In genomic region chr11:57214494-57214893, GRCh38 we compare ENCODE assay signal across 14 cellular contexts. TPM values are rescaled to one million over a fixed set of nuclear protein-coding genes. Genes with fewer than 3 reads are reported as not detected.
DNase-seq lines count a peak whose midpoint lies in the region; ATAC-seq, FAIRE-seq and TF ChIP-seq lines count a peak whose summit lies in the region.
"Had no signal": no experiment of that assay in that cellular context is flagged by ENCODE, and none has a peak within 500 bp of the region (broad histone marks: within the 10 kb centered on the region; RNA-seq: fewer than 3 reads in every experiment).

No MANE protein-coding gene starts in this region.

- no peak for FAIRE-seq in urothelium cell line (lab: Jason Lieb, UNC)

- H3K36me3 Mint-ChIP-seq in chondrocyte (ENCODE audit: low read depth) (no peaks in the 10 kb centered on the region), type B pancreatic cell (no peaks in the 10 kb centered on the region)

- no peak overlapping the region for H3K27ac Mint-ChIP-seq in chondrocyte (ENCODE audit: unreplicated experiment)
- no peak overlapping the region for H3K27ac Mint-ChIP-seq in type B pancreatic cell

- ATAC-seq in Right ventricle myocardium inferior: peak; percentile 50

- H3K27me3 Mint-ChIP-seq in chondrocyte (ENCODE audit: low read depth): peaks cover 1% of the 10 kb centered on the region
- H3K27me3 Mint-ChIP-seq in type B pancreatic cell: no peaks in the 10 kb centered on the region

- TF ChIP-seq CTCF in chondrocyte (IDR thresholded peaks at IDR 0.05): peak; percentile 14
- TF ChIP-seq CTCF in type B pancreatic cell (conservative IDR thresholded peaks at IDR 0.05): no peak

- H3K4me1 Mint-ChIP-seq in chondrocyte (ENCODE audit: low read depth) (no peaks in the 10 kb centered on the region), type B pancreatic cell (ENCODE audit: unreplicated experiment) (peaks cover 11% of the 10 kb centered on the region)

- H3K9me3 Mint-ChIP-seq in chondrocyte (ENCODE audit: low read depth) (no peaks in the 10 kb centered on the region), type B pancreatic cell (peaks cover 5% of the 10 kb centered on the region)
- H3K9me3 Mint-ChIP-seq: neural crest cell had no signal

- intact Hi-C loops in Right ventricle myocardium inferior (cut with DNase I): no loop called here
- intact Hi-C loops in cardiac septum (cut with DNase I): no loop called here

- no peak for DNase-seq in Right ventricle myocardium inferior (ENCODE audit: missing footprints)
- no peak for DNase-seq in cardiac septum (ENCODE audit: low spot score)
- no peak for DNase-seq in chondrocyte (ENCODE audit: low spot score)
- peak; percentile 71 for DNase-seq in islet precursor cell
- peak; percentile 57 for DNase-seq in urothelium cell line (ENCODE audit: low spot score)
- DNase-seq in NCI-H69 (lab: John Stamatoyannopoulos, UW): no peak
- no peak for DNase-seq in type B pancreatic cell (ENCODE audit: extremely low spot score, unreplicated experiment)
- no peak for DNase-seq in stimulated activated naive CD4-positive, alpha-beta T cell treated with Interleukin-2 at 50 U/mL for 16 hours (lab: John Stamatoyannopoulos, UW)
- DNase-seq: ACHN; central memory CD4-positive, alpha-beta T cell; hippocampal formation; NCI-H524; thyroid gland had no signal

- no peak overlapping the region for H3K4me3 Mint-ChIP-seq in chondrocyte (ENCODE audit: unreplicated experiment)
- no peak overlapping the region for H3K4me3 Mint-ChIP-seq in type B pancreatic cell
- H3K4me3 Mint-ChIP-seq: neural crest cell had no signal

RNA-seq across cellular contexts. Expression of gene APLNR, which starts 22.6 kb away (rescaled TPM):
- total RNA-seq in Right ventricle myocardium inferior (18.4 TPM), cardiac septum (16.6 TPM), chondrocyte (not detected in 3 replicates), type B pancreatic cell (ENCODE audit: low replicate concordance) (0.36 and 2.0 TPM in 2 replicates)

RNA-seq across cellular contexts. Expression of gene LRRC55, which starts 32.7 kb away (rescaled TPM):
- 0.51 TPM for total RNA-seq in Right ventricle myocardium inferior
- 0.13 TPM for total RNA-seq in cardiac septum
- total RNA-seq in chondrocyte: not detected in 3 replicates
- 0.48 and 2.9 TPM in 2 replicates for total RNA-seq in type B pancreatic cell (ENCODE audit: low replicate concordance)

Comparison
In these comparisons a context has a peak if more than half of its experiments do, and no peak if none do; other contexts are left out.
1. DNase-seq: peak in islet precursor cell (single experiment) and urothelium cell line (single experiment); none in Right ventricle myocardium inferior (single experiment), cardiac septum (single experiment), chondrocyte (single experiment), NCI-H69 (single experiment), type B pancreatic cell (single experiment) and stimulated activated naive CD4-positive, alpha-beta T cell treated with Interleukin-2 at 50 U/mL for 16 hours (single experiment).